In genomic region chr20:40251284-40251932, GRCh38 we compare ENCODE assay signal across 10 cellular contexts.
A peak's percentile ranks its signal among the peaks of the same experiment; 100 is the strongest.
DNase-seq lines count a peak whose midpoint lies in the region; ATAC-seq, FAIRE-seq and TF ChIP-seq lines count a peak whose summit lies in the region.
"Had no signal": no experiment of that assay in that cellular context is flagged by ENCODE, and none has a peak within 500 bp of the region (broad histone marks: within the 10 kb centered on the region; RNA-seq: fewer than 3 reads in every experiment).

No MANE protein-coding gene starts in this region.

- DNase-seq in NCI-H146 (lab: John Stamatoyannopoulos, UW) (peak; percentile 18), NCI-H146 treated with DMSO at 0.1 percent for 48 hours (lab: John Stamatoyannopoulos, UW; ENCODE audit: unreplicated experiment) (no peak), NCI-H1048 (lab: John Stamatoyannopoulos, UW) (peak; percentile 1), frontal cortex (ENCODE audit: low spot score in 2 of 2) (no peak), mesothelial cell of epicardium (ENCODE audit: low spot score in 2 of 2, unreplicated experiment in 2 of 2) (no peak)
- DNase-seq: CD4-positive, CD25-positive, alpha-beta regulatory T cell; NCI-H2227 treated with DMSO at 0.1 percent for 48 hours had no signal

- no peak overlapping the region for H3K9ac ChIP-seq in parathyroid adenoma

- no peaks in the 10 kb centered on the region for H3K27me3 ChIP-seq in parathyroid adenoma (ENCODE audit: control insufficient read depth, insufficient read depth, low read length)

- peaks cover 3% of the 10 kb centered on the region for H3K4me1 Mint-ChIP-seq in mesothelial cell of epicardium
- H3K4me1 Mint-ChIP-seq: CD4-positive, CD25-positive, alpha-beta regulatory T cell had no signal

- peaks cover 2% of the 10 kb centered on the region for H3K36me3 Mint-ChIP-seq in mesothelial cell of epicardium
- H3K36me3 Mint-ChIP-seq: CD4-positive, CD25-positive, alpha-beta regulatory T cell had no signal

- H3K36me3 ChIP-seq in parathyroid adenoma (ENCODE audit: control insufficient read depth, insufficient read depth, low read length) = no peaks in the 10 kb centered on the region

- TF ChIP-seq CTCF in parathyroid adenoma (IDR thresholded peaks at IDR 0.05) = peak; percentile 39
- no peak for TF ChIP-seq CTCF in mesothelial cell of epicardium (IDR thresholded peaks at IDR 0.05; ENCODE audit: unreplicated experiment)

- H3K27ac Mint-ChIP-seq in mesothelial cell of epicardium = no peak overlapping the region
- H3K27ac Mint-ChIP-seq: CD4-positive, CD25-positive, alpha-beta regulatory T cell had no signal

- ATAC-seq in HG03095 (IDR thresholded peaks at IDR 0.05; ENCODE audit: unreplicated experiment) = no peak

- no peak overlapping the region for H3K27ac ChIP-seq in parathyroid adenoma

- H3K4me1 ChIP-seq in parathyroid adenoma = peaks cover 5% of the 10 kb centered on the region

- no peaks in the 10 kb centered on the region for H3K9me3 ChIP-seq in parathyroid adenoma (ENCODE audit: control insufficient read depth, low read length)

- no peak overlapping the region for H3K4me2 ChIP-seq in parathyroid adenoma (ENCODE audit: low read length)

- peaks cover 15% of the 10 kb centered on the region for H3K9me3 Mint-ChIP-seq in mesothelial cell of epicardium

- no peak overlapping the region for H2AFZ ChIP-seq in parathyroid adenoma

- no peak overlapping the region for H3K4me3 ChIP-seq in parathyroid adenoma (ENCODE audit: low read depth, low read length)

- H3K27me3 Mint-ChIP-seq in mesothelial cell of epicardium (ENCODE audit: low read depth) = no peaks in the 10 kb centered on the region
- H3K27me3 Mint-ChIP-seq: CD4-positive, CD25-positive, alpha-beta regulatory T cell had no signal

- no peak overlapping the region for H3K4me3 Mint-ChIP-seq in mesothelial cell of epicardium
- H3K4me3 Mint-ChIP-seq: CD4-positive, CD25-positive, alpha-beta regulatory T cell had no signal

- H3K79me2 ChIP-seq in parathyroid adenoma = no peaks in the 10 kb centered on the region

- FAIRE-seq in colon (lab: Jason Lieb, UNC) = peak; percentile 73
- FAIRE-seq in frontal cortex (lab: Jason Lieb, UNC) = no peak

Comparison
In these comparisons a context has a peak if more than half of its experiments do, and no peak if none do; other contexts are left out.
1. DNase-seq: peak in NCI-H146 (single experiment) and NCI-H1048 (single experiment); none in NCI-H146 treated with DMSO at 0.1 percent for 48 hours (single experiment), frontal cortex (0 of 2) and mesothelial cell of epicardium (0 of 2).